ENCODE assay signal across 29 cellular contexts in the genomic region with DNA sequence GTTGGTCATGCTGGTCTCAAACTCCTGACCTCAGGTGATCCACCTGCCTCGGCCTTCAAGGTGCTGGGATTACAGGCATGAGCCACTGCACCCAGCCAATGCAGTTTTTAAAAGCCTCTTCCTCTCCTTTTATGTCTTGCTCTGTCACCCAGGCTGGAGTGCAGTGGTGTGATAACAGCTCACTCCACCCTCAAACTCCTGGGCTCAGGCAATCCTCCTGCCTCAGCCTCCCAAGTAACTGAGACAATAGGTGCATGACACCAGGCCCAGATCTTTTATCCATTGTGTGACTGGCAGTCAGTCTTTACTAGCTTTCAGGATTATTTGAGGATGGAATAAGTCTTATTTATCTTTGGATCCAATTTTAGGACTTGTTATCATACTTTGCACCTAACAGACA.
"Had no signal": no experiment of that assay in that cellular context is flagged by ENCODE, and none has a peak within 500 bp of the region (broad histone marks: within the 10 kb centered on the region; RNA-seq: fewer than 3 reads in every experiment).

No MANE protein-coding gene starts in this region.

- H3K9me3 ChIP-seq: adrenal gland, body of pancreas had no signal

- H3K27me3 Mint-ChIP-seq: activated B cell treated with CpG ODN at 0.5 μM for 24 hours; activated CD4-positive, alpha-beta memory T cell treated with anti-CD3 and anti-CD28 coated beads for 36 hours; activated CD8-positive, alpha-beta memory T cell treated with anti-CD3 and anti-CD28 coated beads, Interleukin-2, amount 10 ng/mL, durations not matched to agents 7 days and 5 days; activated naive CD4-positive, alpha-beta T cell treated with anti-CD3 and anti-CD28 coated beads, Interleukin-2, amount 50 U/mL, for 24 hours; activated naive CD8-positive, alpha-beta T cell treated with anti-CD3 and anti-CD28 coated beads for 36 hours; activated naive CD8-positive, alpha-beta T cell treated with anti-CD3 and anti-CD28 coated beads, Interleukin-2, amount 50 U/mL, for 24 hours; effector memory CD8-positive, alpha-beta T cell had no signal

- H3K4me1 ChIP-seq: adrenal gland, body of pancreas had no signal

- ATAC-seq: activated CD4-positive, CD25-positive, alpha-beta regulatory T cell treated with anti-CD3 and anti-CD28 coated beads, Interleukin-2, amount 50 U/mL, for 24 hours; activated CD8-positive, alpha-beta memory T cell treated with anti-CD3 and anti-CD28 coated beads, Interleukin-2, amount 10 ng/mL, durations not matched to agents 7 days and 5 days; activated CD8-positive, alpha-beta T cell treated with anti-CD3 and anti-CD28 coated beads, Interleukin-2, amount 10 ng/mL, durations not matched to agents 7 days and 5 days; activated naive CD8-positive, alpha-beta T cell treated with anti-CD3 and anti-CD28 coated beads, Interleukin-2, amount 50 U/mL, for 24 hours; body of pancreas; effector memory CD8-positive, alpha-beta T cell had no signal

- H3K27ac Mint-ChIP-seq: activated B cell treated with CpG ODN at 0.5 μM for 24 hours; activated CD4-positive, alpha-beta memory T cell treated with anti-CD3 and anti-CD28 coated beads for 36 hours; activated CD8-positive, alpha-beta memory T cell treated with anti-CD3 and anti-CD28 coated beads, Interleukin-2, amount 10 ng/mL, durations not matched to agents 7 days and 5 days; activated CD8-positive, alpha-beta T cell treated with anti-CD3 and anti-CD28 coated beads, Interleukin-2, amount 10 ng/mL, durations not matched to agents 7 days and 5 days; activated naive CD4-positive, alpha-beta T cell treated with anti-CD3 and anti-CD28 coated beads for 36 hours; activated naive CD4-positive, alpha-beta T cell treated with anti-CD3 and anti-CD28 coated beads, Interleukin-2, amount 50 U/mL, for 24 hours; activated naive CD8-positive, alpha-beta T cell treated with anti-CD3 and anti-CD28 coated beads for 36 hours; activated naive CD8-positive, alpha-beta T cell treated with anti-CD3 and anti-CD28 coated beads, Interleukin-2, amount 50 U/mL, for 24 hours; activated T-helper 1 cell treated with anti-CD3 and anti-CD28 coated beads, Interleukin-12 subunit alpha, Interleukin-12 subunit beta, Interleukin-2, Interleukin-4 antibody, amounts not matched to agents 30 ng/mL and 10 ng/mL and 1 ng/mL, durations not matched to agents 14 hours and 24 hours and 36 hours; activated T-helper 2 cell treated with anti-CD3 and anti-CD28 coated beads, Interferon-gamma antibody, Interleukin-2, Interleukin-4, amounts not matched to agents 10 μg/mL and 5 μg/mL and 100 μg/mL, durations not matched to agents 14 hours and 24 hours and 36 hours had no signal

- H3K27ac ChIP-seq: adrenal gland, body of pancreas, WERI-Rb-1 had no signal

- H3K27me3 ChIP-seq: adrenal gland, body of pancreas had no signal

- H3K4me3 ChIP-seq: adrenal gland, body of pancreas had no signal

- H3K4me3 Mint-ChIP-seq: activated B cell treated with CpG ODN at 0.5 μM for 24 hours; activated CD4-positive, alpha-beta memory T cell treated with anti-CD3 and anti-CD28 coated beads for 36 hours; activated CD8-positive, alpha-beta memory T cell treated with anti-CD3 and anti-CD28 coated beads, Interleukin-2, amount 10 ng/mL, durations not matched to agents 7 days and 5 days; activated CD8-positive, alpha-beta T cell treated with anti-CD3 and anti-CD28 coated beads, Interleukin-2, amount 10 ng/mL, durations not matched to agents 7 days and 5 days; activated naive CD4-positive, alpha-beta T cell treated with anti-CD3 and anti-CD28 coated beads for 36 hours; activated naive CD4-positive, alpha-beta T cell treated with anti-CD3 and anti-CD28 coated beads, Interleukin-2, amount 50 U/mL, for 24 hours; activated naive CD8-positive, alpha-beta T cell treated with anti-CD3 and anti-CD28 coated beads for 36 hours; activated naive CD8-positive, alpha-beta T cell treated with anti-CD3 and anti-CD28 coated beads, Interleukin-2, amount 50 U/mL, for 24 hours; activated T-helper 1 cell treated with anti-CD3 and anti-CD28 coated beads, Interleukin-12 subunit alpha, Interleukin-12 subunit beta, Interleukin-2, Interleukin-4 antibody, amounts not matched to agents 30 ng/mL and 10 ng/mL and 1 ng/mL, durations not matched to agents 14 hours and 24 hours and 36 hours; effector memory CD8-positive, alpha-beta T cell had no signal

- H3K9me3 Mint-ChIP-seq: activated B cell treated with CpG ODN at 0.5 μM for 24 hours; activated CD4-positive, alpha-beta memory T cell treated with anti-CD3 and anti-CD28 coated beads for 36 hours; activated naive CD4-positive, alpha-beta T cell treated with anti-CD3 and anti-CD28 coated beads for 36 hours; activated naive CD4-positive, alpha-beta T cell treated with anti-CD3 and anti-CD28 coated beads, Interleukin-2, amount 50 U/mL, for 24 hours; activated naive CD8-positive, alpha-beta T cell treated with anti-CD3 and anti-CD28 coated beads for 36 hours; activated naive CD8-positive, alpha-beta T cell treated with anti-CD3 and anti-CD28 coated beads, Interleukin-2, amount 50 U/mL, for 24 hours; activated T-helper 1 cell treated with anti-CD3 and anti-CD28 coated beads, Interleukin-12 subunit alpha, Interleukin-12 subunit beta, Interleukin-2, Interleukin-4 antibody, amounts not matched to agents 30 ng/mL and 10 ng/mL and 1 ng/mL, durations not matched to agents 14 hours and 24 hours and 36 hours; activated T-helper 2 cell treated with anti-CD3 and anti-CD28 coated beads, Interferon-gamma antibody, Interleukin-2, Interleukin-4, amounts not matched to agents 10 μg/mL and 5 μg/mL and 100 μg/mL, durations not matched to agents 14 hours and 24 hours and 36 hours; effector memory CD8-positive, alpha-beta T cell had no signal

- H3K4me1 Mint-ChIP-seq: activated B cell treated with CpG ODN at 0.5 μM for 24 hours; activated CD8-positive, alpha-beta memory T cell treated with anti-CD3 and anti-CD28 coated beads, Interleukin-2, amount 10 ng/mL, durations not matched to agents 7 days and 5 days; activated naive CD8-positive, alpha-beta T cell treated with anti-CD3 and anti-CD28 coated beads, Interleukin-2, amount 50 U/mL, for 24 hours had no signal

- DNase-seq: activated B cell treated with CpG ODN at 0.5 μM for 24 hours; activated CD4-positive, alpha-beta memory T cell treated with anti-CD3 and anti-CD28 coated beads for 36 hours; activated CD4-positive, alpha-beta T cell treated with anti-CD3 and anti-CD28 coated beads, Interleukin-2, amount 50 U/mL, for 1 hour; activated CD8-positive, alpha-beta memory T cell treated with anti-CD3 and anti-CD28 coated beads, Interleukin-2, amount 10 ng/mL, durations not matched to agents 7 days and 5 days; activated CD8-positive, alpha-beta memory T cell treated with anti-CD3 and anti-CD28 coated beads, Interleukin-2, amount 50 U/mL, for 4 hours; activated CD8-positive, alpha-beta T cell treated with anti-CD3 and anti-CD28 coated beads, Interleukin-2, amount 10 ng/mL, durations not matched to agents 7 days and 5 days; activated effector memory CD4-positive, alpha-beta T cell treated with anti-CD3 and anti-CD28 coated beads, Interleukin-2, amount 50 U/mL, for 16 hours; activated naive CD4-positive, alpha-beta T cell treated with anti-CD3 and anti-CD28 coated beads for 36 hours; activated naive CD8-positive, alpha-beta T cell treated with anti-CD3 and anti-CD28 coated beads for 36 hours; activated naive CD8-positive, alpha-beta T cell treated with anti-CD3 and anti-CD28 coated beads, Interleukin-2, amount 50 U/mL, for 24 hours; activated T-cell treated with anti-CD3 and anti-CD28 coated beads, Interleukin-2, amount 50 U/mL, for 1 hour; activated T-cell treated with anti-CD3 and anti-CD28 coated beads, Interleukin-2, amount 50 U/mL, for 48 hours; adrenal gland; amygdala; aorta; body of pancreas; caudate nucleus; cortex of kidney; dermis blood vessel endothelial cell; effector CD4-positive, alpha-beta T cell; effector memory CD8-positive, alpha-beta T cell; foreskin fibroblast; head of caudate nucleus; T-helper 2 cell; WERI-Rb-1 had no signal
